1 cellular context compared by ENCODE assay signal in genomic region chr12:57751788-57752667, GRCh38.
A peak's percentile ranks its signal among the peaks of the same experiment; 100 is the strongest.
TF ChIP-seq lines count a peak whose summit lies in the region.

Gene CDK4, minus strand, starts transcription at chr12:57752310. Its CDS starts 593 bp downstream, at chr12:57751717.

TF ChIP-seq in HepG2, 621 proteins besides CTCF, POLR2A, EP300 and RAD21 (continued from another document and continues in another):
- TF ChIP-seq, protein P1, sequence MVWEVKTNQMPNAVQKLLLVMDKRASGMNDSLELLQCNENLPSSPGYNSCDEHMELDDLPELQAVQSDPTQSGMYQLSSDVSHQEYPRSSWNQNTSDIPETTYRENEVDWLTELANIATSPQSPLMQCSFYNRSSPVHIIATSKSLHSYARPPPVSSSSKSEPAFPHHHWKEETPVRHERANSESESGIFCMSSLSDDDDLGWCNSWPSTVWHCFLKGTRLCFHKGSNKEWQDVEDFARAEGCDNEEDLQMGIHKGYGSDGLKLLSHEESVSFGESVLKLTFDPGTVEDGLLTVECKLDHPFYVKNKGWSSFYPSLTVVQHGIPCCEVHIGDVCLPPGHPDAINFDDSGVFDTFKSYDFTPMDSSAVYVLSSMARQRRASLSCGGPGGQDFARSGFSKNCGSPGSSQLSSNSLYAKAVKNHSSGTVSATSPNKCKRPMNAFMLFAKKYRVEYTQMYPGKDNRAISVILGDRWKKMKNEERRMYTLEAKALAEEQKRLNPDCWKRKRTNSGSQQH (CRISPR knock-in tag; IDR thresholded peaks at IDR 0.05; ENCODE audit: low read depth) = peak; percentile 83
- TF ChIP-seq POLR2G (IDR thresholded peaks at IDR 0.05; ENCODE audit: low read depth, low read length) (peak; percentile 88), YEATS2 (CRISPR knock-in tag; IDR thresholded peaks at IDR 0.05; ENCODE audit: borderline replicate concordance) (peak; percentile 97), GLI4 (CRISPR knock-in tag; IDR thresholded peaks at IDR 0.05; ENCODE audit: borderline replicate concordance) (no peak), MYC (CRISPR knock-in tag; IDR thresholded peaks at IDR 0.05; ENCODE audit: borderline replicate concordance) (peak; percentile 98), ZNF337 (CRISPR knock-in tag; IDR thresholded peaks at IDR 0.05; ENCODE audit: borderline replicate concordance, low read depth) (peak; percentile 52; the same call in 1 of the 2 replicates), RELA (CRISPR knock-in tag; IDR thresholded peaks at IDR 0.05) (peak; percentile 83), MTA3 (CRISPR knock-in tag; IDR thresholded peaks at IDR 0.05) (no peak), HOXA3 (CRISPR knock-in tag; IDR thresholded peaks at IDR 0.05) (peak; percentile 88), CBX2 (IDR thresholded peaks at IDR 0.05; ENCODE audit: low read depth, low read length) (no peak), CBX2 (CRISPR knock-in tag; IDR thresholded peaks at IDR 0.05; ENCODE audit: low read depth) (no peak), ZNF784 (CRISPR knock-in tag; IDR thresholded peaks at IDR 0.05; ENCODE audit: borderline replicate concordance) (peak; percentile 62), NFIB (CRISPR knock-in tag; IDR thresholded peaks at IDR 0.05; ENCODE audit: borderline replicate concordance) (no peak), KDM5B (CRISPR knock-in tag; IDR thresholded peaks at IDR 0.05; ENCODE audit: borderline replicate concordance) (peak; percentile 71; the same call in 1 of the 2 replicates), ZNF180 (CRISPR knock-in tag; IDR thresholded peaks at IDR 0.05; ENCODE audit: borderline replicate concordance, low read depth) (0 out of 2 replicates have a peak, but pooled peaks have one; percentile 73), HMG20A (CRISPR knock-in tag; IDR thresholded peaks at IDR 0.05; ENCODE audit: borderline replicate concordance) (peak; percentile 34; the same call in 1 of the 2 replicates), HDAC6 (IDR thresholded peaks at IDR 0.05; ENCODE audit: low read depth, low read length) (no peak), SNAI1 (CRISPR knock-in tag; IDR thresholded peaks at IDR 0.05; ENCODE audit: borderline replicate concordance) (no peak), JUND (CRISPR knock-in tag; IDR thresholded peaks at IDR 0.05) (peak; percentile 45; the same call in 1 of the 2 replicates), ELF4 (CRISPR knock-in tag; IDR thresholded peaks at IDR 0.05; ENCODE audit: borderline replicate concordance) (peak; percentile 86; the same call in 1 of the 2 replicates), ZNF564 (CRISPR knock-in tag; IDR thresholded peaks at IDR 0.05) (0 out of 2 replicates have a peak, but pooled peaks have one; percentile 68), MLXIP (CRISPR knock-in tag; IDR thresholded peaks at IDR 0.05; ENCODE audit: borderline replicate concordance) (no peak; the same call in 1 of the 2 replicates), HES4 (CRISPR knock-in tag; IDR thresholded peaks at IDR 0.05; ENCODE audit: borderline replicate concordance) (no peak; the same call in 1 of the 2 replicates), SSRP1 (CRISPR knock-in tag; IDR thresholded peaks at IDR 0.05) (no peak; the same call in 1 of the 2 replicates), MYNN (CRISPR knock-in tag; IDR thresholded peaks at IDR 0.05; ENCODE audit: low read depth) (no peak), KDM1A (CRISPR knock-in tag; IDR thresholded peaks at IDR 0.05) (no peak), ATF2 (CRISPR knock-in tag; IDR thresholded peaks at IDR 0.05) (peak; percentile 60), ZNF724P (CRISPR knock-in tag; IDR thresholded peaks at IDR 0.05; ENCODE audit: borderline replicate concordance) (no peak; the same call in 1 of the 2 replicates), MYPOP (CRISPR knock-in tag; IDR thresholded peaks at IDR 0.05) (no peak; the same call in 1 of the 2 replicates), NFKBIZ (CRISPR knock-in tag; IDR thresholded peaks at IDR 0.05) (peak; percentile 87), ZNF296 (CRISPR knock-in tag; conservative IDR thresholded peaks at IDR 0.05) (no peak), KDM2A (CRISPR knock-in tag; IDR thresholded peaks at IDR 0.05; ENCODE audit: borderline replicate concordance, low read depth) (peak; percentile 96), ZNF275 (CRISPR knock-in tag; IDR thresholded peaks at IDR 0.05; ENCODE audit: borderline replicate concordance) (peak; percentile 11; the same call in 1 of the 2 replicates), TGIF2 (CRISPR knock-in tag; IDR thresholded peaks at IDR 0.05) (peak; percentile 96), ARID3A (IDR thresholded peaks at IDR 0.05; ENCODE audit: low read depth, low read length) (no peak), ATF3 (CRISPR knock-in tag; IDR thresholded peaks at IDR 0.05) (peak; percentile 8; the same call in 1 of the 2 replicates), ONECUT2 (CRISPR knock-in tag; IDR thresholded peaks at IDR 0.05) (no peak; the same call in 1 of the 2 replicates), MED8 (CRISPR knock-in tag; IDR thresholded peaks at IDR 0.05; ENCODE audit: insufficient replicate concordance) (peak; percentile 76), FOSL1 (CRISPR knock-in tag; IDR thresholded peaks at IDR 0.05; ENCODE audit: borderline replicate concordance) (peak; percentile 10; the same call in 1 of the 2 replicates), KLF12 (CRISPR knock-in tag; IDR thresholded peaks at IDR 0.05; ENCODE audit: borderline replicate concordance) (peak; percentile 94), SMC3 (IDR thresholded peaks at IDR 0.05; ENCODE audit: low read length) (no peak), ZNF362 (CRISPR knock-in tag; IDR thresholded peaks at IDR 0.05; ENCODE audit: borderline replicate concordance) (peak; percentile 62; the same call in 1 of the 2 replicates), TFE3 (CRISPR knock-in tag; IDR thresholded peaks at IDR 0.05) (peak; percentile 99), ATRX (CRISPR knock-in tag; IDR thresholded peaks at IDR 0.05; ENCODE audit: borderline replicate concordance) (no peak), PHB2 (IDR thresholded peaks at IDR 0.05; ENCODE audit: partially characterized antibody) (no peak), ZNF354B (CRISPR knock-in tag; IDR thresholded peaks at IDR 0.05) (peak; percentile 50; the same call in 1 of the 2 replicates), ZBTB7B (CRISPR knock-in tag; IDR thresholded peaks at IDR 0.05) (peak; percentile 58; the same call in 1 of the 2 replicates), PHF21A (CRISPR knock-in tag; IDR thresholded peaks at IDR 0.05) (peak; percentile 86)
- TF ChIP-seq, protein P2, sequence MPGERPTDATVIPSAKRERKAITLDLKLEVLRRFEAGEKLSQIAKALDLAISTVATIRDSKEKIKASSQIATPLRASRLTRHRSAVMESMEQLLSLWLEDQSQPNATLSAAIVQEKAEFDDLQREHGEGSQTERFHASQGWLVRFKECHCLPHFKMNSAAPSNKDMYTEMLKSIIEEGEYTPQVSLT (CRISPR knock-in tag; IDR thresholded peaks at IDR 0.05; ENCODE audit: borderline replicate concordance, low read depth) = no peak
- TF ChIP-seq, protein P3, sequence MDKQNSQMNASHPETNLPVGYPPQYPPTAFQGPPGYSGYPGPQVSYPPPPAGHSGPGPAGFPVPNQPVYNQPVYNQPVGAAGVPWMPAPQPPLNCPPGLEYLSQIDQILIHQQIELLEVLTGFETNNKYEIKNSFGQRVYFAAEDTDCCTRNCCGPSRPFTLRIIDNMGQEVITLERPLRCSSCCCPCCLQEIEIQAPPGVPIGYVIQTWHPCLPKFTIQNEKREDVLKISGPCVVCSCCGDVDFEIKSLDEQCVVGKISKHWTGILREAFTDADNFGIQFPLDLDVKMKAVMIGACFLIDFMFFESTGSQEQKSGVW (CRISPR knock-in tag; IDR thresholded peaks at IDR 0.05; ENCODE audit: borderline replicate concordance) = peak; percentile 75; the same call in 1 of the 2 replicates
